Comparison of ENCODE assay signal across 10 cellular contexts in genomic region chr16:28163699-28164584, GRCh38. TPM values are rescaled to one million over a fixed set of nuclear protein-coding genes. Genes with fewer than 3 reads are reported as not detected.
DNase-seq lines count a peak whose midpoint lies in the region; ATAC-seq and TF ChIP-seq lines count a peak whose summit lies in the region.
"Had no signal": no experiment of that assay in that cellular context is flagged by ENCODE, and none has a peak within 500 bp of the region (broad histone marks: within the 10 kb centered on the region; RNA-seq: fewer than 3 reads in every experiment).

No MANE protein-coding gene starts in this region.

- CTCF ChIA-PET in A673 (lab: Charles Lee): interaction anchor here (0.6 kb wide), 1 partner anchor 88 kb away, joined by 3 read pairs; no protein-coding TSS in a partner anchor

- POLR2A ChIA-PET in A673 (lab: Charles Lee; ENCODE audit: low non-redundant PET): no interaction called here

- ATAC-seq in left lung (peak; percentile 25), GM21576 (IDR thresholded peaks at IDR 0.05; ENCODE audit: unreplicated experiment) (no peak)

- no peak overlapping the region for H3K4me3 ChIP-seq in A673 (ENCODE audit: low read depth, low read length, poor library complexity, severe bottlenecking)
- H3K4me3 ChIP-seq in HAP-1: no peak overlapping the region
- H3K4me3 ChIP-seq in ascending aorta: no peak overlapping the region
- H3K4me3 ChIP-seq in left lung: no peak overlapping the region
- H3K4me3 ChIP-seq in coronary artery: no peak overlapping the region

- DNase-seq in A673 (ENCODE audit: low spot score) (peak; percentile 56), HAP-1 (ENCODE audit: low spot score in 2 of 2) (peak; percentile 60 to 95), ascending aorta (ENCODE audit: low spot score in 2 of 2) (no peak), left lung (no peak), coronary artery (ENCODE audit: low spot score) (no peak), hippocampal formation (lab: John Stamatoyannopoulos, UW) (no peak), ureter (ENCODE audit: low spot score) (no peak)
- DNase-seq: activated CD4-positive, alpha-beta T cell treated with anti-CD3 and anti-CD28 coated beads for 1 hour; NCI-H524 treated with DMSO at 0.1 percent for 48 hours had no signal

- H3K9me3 ChIP-seq in A673 (ENCODE audit: low read depth, low read length, poor library complexity, severe bottlenecking): no peaks in the 10 kb centered on the region
- H3K9me3 ChIP-seq in HAP-1: no peaks in the 10 kb centered on the region
- H3K9me3 ChIP-seq in ascending aorta: no peaks in the 10 kb centered on the region
- no peaks in the 10 kb centered on the region for H3K9me3 ChIP-seq in left lung

- H3K36me3 ChIP-seq in A673 (ENCODE audit: insufficient read depth, low read length, poor library complexity, severe bottlenecking) (peaks cover 24% of the 10 kb centered on the region), HAP-1 (replicated peaks) (peaks cover 31% of the 10 kb centered on the region), ascending aorta (peaks cover 16 to 52% of the 10 kb centered on the region in 2 donors), left lung (peaks cover 0 to 40% of the 10 kb centered on the region in 2 donors)

- TF ChIP-seq CTCF in A673 (conservative IDR thresholded peaks at IDR 0.05; ENCODE audit: low read depth, low read length): no peak
- TF ChIP-seq CTCF in ascending aorta (IDR thresholded peaks at IDR 0.05): no peak
- TF ChIP-seq CTCF in left lung (IDR thresholded peaks at IDR 0.05): no peak
- TF ChIP-seq CTCF in coronary artery (IDR thresholded peaks at IDR 0.05): no peak

- peaks cover 54% of the 10 kb centered on the region for H3K4me1 ChIP-seq in A673 (ENCODE audit: insufficient read depth, low read length, poor library complexity, severe bottlenecking)
- H3K4me1 ChIP-seq in HAP-1: peaks cover 93% of the 10 kb centered on the region
- peaks cover 0 to 11% of the 10 kb centered on the region in 2 donors for H3K4me1 ChIP-seq in ascending aorta
- H3K4me1 ChIP-seq in left lung: peaks cover 0 to 84% of the 10 kb centered on the region in 2 donors

- peak overlapping the region; percentile 93 for H3K27ac ChIP-seq in A673 (ENCODE audit: low read depth, low read length, poor library complexity, severe bottlenecking)
- peak overlapping the region; percentile 38 to 50 for H3K27ac ChIP-seq in ascending aorta
- peak overlapping the region; percentile 51 to 92 for H3K27ac ChIP-seq in left lung
- H3K27ac ChIP-seq in coronary artery: peak overlapping the region in 1 of 2 donors; percentile 20

- H3K27me3 ChIP-seq in A673 (replicated peaks; ENCODE audit: insufficient read depth, low read depth, low read length, poor library complexity): no peaks in the 10 kb centered on the region
- no peaks in the 10 kb centered on the region for H3K27me3 ChIP-seq in HAP-1 (ENCODE audit: low read depth)
- no peaks in the 10 kb centered on the region for H3K27me3 ChIP-seq in ascending aorta
- no peaks in the 10 kb centered on the region for H3K27me3 ChIP-seq in left lung

- intact Hi-C loops in A673 (cut with micrococcal nuclease; ENCODE audit: unreplicated experiment) (no loop called here), ascending aorta (cut with DNase I) (no loop called here), left lung (cut with DNase I) (no loop called here)

- in situ Hi-C loops in HAP-1 (cut with MboI; ENCODE audit: low sequenced_read_pairs): no loop called here

- BruUV-seq in A673 (replicated peaks; lab: Mats Ljungman, UMichigan): no TSS peak

RNA-seq across cellular contexts. Expression of gene XPO6, which starts 47.8 kb away (rescaled TPM):
- total RNA-seq in A673 (2021) (155 and 159 TPM in 2 replicates), ascending aorta (180 TPM), left lung (100 to 1,000 TPM in 1 of 2 donors, 10 to 100 TPM in 1; 87.3 to 155 TPM), ureter (145 TPM)

Comparison
In these comparisons a context has a peak if more than half of its experiments do, and no peak if none do; other contexts are left out.
1. DNase-seq: peak in A673 (single experiment) and HAP-1 (2 of 2); none in ascending aorta (0 of 2), left lung (0 of 2), coronary artery (single experiment), hippocampal formation (0 of 2) and ureter (single experiment).